ENCODE assay signal across 4 cellular contexts in genomic region chr21:19870682-19871081, GRCh38.
A peak's percentile ranks its signal among the peaks of the same experiment; 100 is the strongest.
TF ChIP-seq lines count a peak whose summit lies in the region.

No MANE protein-coding gene starts in this region.

TF ChIP-seq in SK-N-SH, 30 proteins besides CTCF, POLR2A, EP300 and RAD21:
- TF ChIP-seq GABPA (IDR thresholded peaks at IDR 0.05; ENCODE audit: low read depth) (no peak), MEF2A (IDR thresholded peaks at IDR 0.05; ENCODE audit: borderline replicate concordance, low read depth) (no peak), USF1 (IDR thresholded peaks at IDR 0.05; ENCODE audit: borderline replicate concordance, low read depth) (no peak)

TF ChIP-seq in SK-N-SH treated with all-trans-retinoic acid at 6 μM for 48 hours, 23 proteins besides CTCF, POLR2A, EP300 and RAD21:
- no peak for TF ChIP-seq PATZ1 (CRISPR knock-in tag; IDR thresholded peaks at IDR 0.05; ENCODE audit: borderline replicate concordance)
- no peak for TF ChIP-seq ZNF70 (CRISPR knock-in tag; IDR thresholded peaks at IDR 0.05)
- no peak for TF ChIP-seq ISL1 (CRISPR knock-in tag; IDR thresholded peaks at IDR 0.05)
- no peak for TF ChIP-seq OSR1 (CRISPR knock-in tag; IDR thresholded peaks at IDR 0.05)
- TF ChIP-seq ZNF565 (CRISPR knock-in tag; conservative IDR thresholded peaks at IDR 0.05; ENCODE audit: low read depth), result no peak
- no peak for TF ChIP-seq CSDC2 (CRISPR knock-in tag; IDR thresholded peaks at IDR 0.05)
- no peak for TF ChIP-seq ZFP3 (CRISPR knock-in tag; IDR thresholded peaks at IDR 0.05)
- TF ChIP-seq TCF4 (CRISPR knock-in tag; IDR thresholded peaks at IDR 0.05; ENCODE audit: borderline replicate concordance), result no peak
- TF ChIP-seq CREB5 (CRISPR knock-in tag; IDR thresholded peaks at IDR 0.05; ENCODE audit: low read depth), result no peak
- TF ChIP-seq ZFP30 (CRISPR knock-in tag; IDR thresholded peaks at IDR 0.05), result no peak
- TF ChIP-seq TOX (CRISPR knock-in tag; IDR thresholded peaks at IDR 0.05; ENCODE audit: borderline replicate concordance), result no peak
- no peak for TF ChIP-seq SNAI2 (CRISPR knock-in tag; IDR thresholded peaks at IDR 0.05)
- no peak for TF ChIP-seq CSRNP3 (CRISPR knock-in tag; IDR thresholded peaks at IDR 0.05)

TF ChIP-seq in A549, 52 proteins besides CTCF, POLR2A, EP300 and RAD21:
- TF ChIP-seq MAFK (IDR thresholded peaks at IDR 0.05; ENCODE audit: partially characterized antibody) (peak; percentile 84), CHD4 (IDR thresholded peaks at IDR 0.05; ENCODE audit: borderline replicate concordance) (no peak), NFE2L2 (conservative IDR thresholded peaks at IDR 0.05; ENCODE audit: low read length) (peak; percentile 78), ESRRA (IDR thresholded peaks at IDR 0.05; ENCODE audit: borderline replicate concordance, low read length) (no peak), RCOR1 (IDR thresholded peaks at IDR 0.05; ENCODE audit: low read depth, low read length) (no peak), POLR2AphosphoS2 (conservative IDR thresholded peaks at IDR 0.05; ENCODE audit: low read length) (no peak), RFX5 (IDR thresholded peaks at IDR 0.05) (no peak), CEBPB (IDR thresholded peaks at IDR 0.05) (no peak), USF2 (IDR thresholded peaks at IDR 0.05) (no peak)

TF ChIP-seq in H1, 55 proteins besides CTCF, POLR2A, EP300 and RAD21:
- TF ChIP-seq MAFK (IDR thresholded peaks at IDR 0.05; ENCODE audit: low read depth, low read length) (peak; percentile 75), CHD7 (IDR thresholded peaks at IDR 0.05; ENCODE audit: insufficient replicate concordance, low read length) (no peak), BACH1 (IDR thresholded peaks at IDR 0.05; ENCODE audit: low read length) (peak; percentile 74)
